Comparison of ENCODE assay signal across 16 cellular contexts in the genomic region with DNA sequence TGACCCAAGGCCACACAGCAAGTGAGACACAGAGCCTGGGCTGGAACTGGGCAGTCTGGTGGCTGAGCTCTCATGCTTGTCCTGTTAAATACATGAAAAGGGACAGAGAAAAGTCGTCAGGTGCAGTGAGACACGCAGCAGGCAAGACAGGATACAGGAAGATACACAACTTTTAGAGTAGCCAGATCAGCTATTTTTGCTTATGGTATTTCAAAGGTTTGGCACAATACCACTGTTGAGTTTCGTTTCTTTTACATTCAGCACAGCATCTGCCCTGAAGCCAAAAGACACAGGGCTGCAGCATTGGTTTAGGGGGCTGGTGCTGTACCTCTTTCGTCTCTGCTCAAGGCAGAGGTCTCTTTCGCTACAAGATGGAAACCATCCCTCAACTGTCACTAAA.
"Had no signal": no experiment of that assay in that cellular context is flagged by ENCODE, and none has a peak within 500 bp of the region (broad histone marks: within the 10 kb centered on the region; RNA-seq: fewer than 3 reads in every experiment).

No MANE protein-coding gene starts in this region.

- DNase-seq: activated CD4-positive, alpha-beta T cell treated with anti-CD3 and anti-CD28 coated beads, Interleukin-2, amount 50 U/mL, for 48 hours; activated CD8-positive, alpha-beta memory T cell treated with anti-CD3 and anti-CD28 coated beads, Interleukin-2, amount 10 ng/mL, durations not matched to agents 7 days and 5 days; activated gamma-delta T cell treated with Interleukin-2 at 50 U/mL for 16 hours; activated naive CD8-positive, alpha-beta T cell treated with anti-CD3 and anti-CD28 coated beads, Interleukin-2, amount 10 ng/mL, durations not matched to agents 7 days and 5 days; activated T-cell treated with anti-CD3 and anti-CD28 coated beads, Interleukin-2, amount 50 U/mL, for 4 hours; aorta; lower lobe of right lung; midbrain; naive B cell; stimulated activated naive CD4-positive, alpha-beta T cell treated with Interleukin-2 at 50 U/mL for 16 hours; SW 1271 had no signal

- H3K4me3 ChIP-seq: breast epithelium, lower lobe of right lung had no signal

- H3K9me3 ChIP-seq: breast epithelium, lower lobe of right lung had no signal

- H3K27ac ChIP-seq: lower lobe of right lung had no signal

- H3K4me3 Mint-ChIP-seq: activated CD8-positive, alpha-beta memory T cell treated with anti-CD3 and anti-CD28 coated beads, Interleukin-2, amount 10 ng/mL, durations not matched to agents 7 days and 5 days; activated naive CD8-positive, alpha-beta T cell treated with anti-CD3 and anti-CD28 coated beads, Interleukin-2, amount 10 ng/mL, durations not matched to agents 7 days and 5 days; activated T-cell treated with anti-CD3 and anti-CD28 coated beads, Interleukin-2, amount 50 U/mL, for 4 hours; naive B cell; T-helper 2 cell treated with Interferon-gamma antibody and Interleukin-4, amounts not matched to agents 5 μg/mL and 100 μg/mL, for 36 hours had no signal

- H3K27ac Mint-ChIP-seq: activated CD8-positive, alpha-beta memory T cell treated with anti-CD3 and anti-CD28 coated beads, Interleukin-2, amount 10 ng/mL, durations not matched to agents 7 days and 5 days; activated naive CD8-positive, alpha-beta T cell treated with anti-CD3 and anti-CD28 coated beads, Interleukin-2, amount 10 ng/mL, durations not matched to agents 7 days and 5 days; naive B cell; progenitor cell of endocrine pancreas; T-helper 2 cell treated with Interferon-gamma antibody and Interleukin-4, amounts not matched to agents 5 μg/mL and 100 μg/mL, for 36 hours had no signal

- H3K9me3 Mint-ChIP-seq: activated naive CD8-positive, alpha-beta T cell treated with anti-CD3 and anti-CD28 coated beads, Interleukin-2, amount 10 ng/mL, durations not matched to agents 7 days and 5 days; activated T-cell treated with anti-CD3 and anti-CD28 coated beads, Interleukin-2, amount 50 U/mL, for 4 hours; T-helper 2 cell treated with Interferon-gamma antibody and Interleukin-4, amounts not matched to agents 5 μg/mL and 100 μg/mL, for 36 hours had no signal

- H3K36me3 Mint-ChIP-seq: activated CD8-positive, alpha-beta memory T cell treated with anti-CD3 and anti-CD28 coated beads, Interleukin-2, amount 10 ng/mL, durations not matched to agents 7 days and 5 days; activated naive CD8-positive, alpha-beta T cell treated with anti-CD3 and anti-CD28 coated beads, Interleukin-2, amount 10 ng/mL, durations not matched to agents 7 days and 5 days; naive B cell had no signal

- H3K36me3 ChIP-seq: breast epithelium, lower lobe of right lung had no signal

- H3K27me3 Mint-ChIP-seq: activated CD8-positive, alpha-beta memory T cell treated with anti-CD3 and anti-CD28 coated beads, Interleukin-2, amount 10 ng/mL, durations not matched to agents 7 days and 5 days; activated naive CD8-positive, alpha-beta T cell treated with anti-CD3 and anti-CD28 coated beads, Interleukin-2, amount 10 ng/mL, durations not matched to agents 7 days and 5 days; progenitor cell of endocrine pancreas had no signal

- H3K27me3 ChIP-seq: breast epithelium had no signal

- H3K4me1 Mint-ChIP-seq: activated CD8-positive, alpha-beta memory T cell treated with anti-CD3 and anti-CD28 coated beads, Interleukin-2, amount 10 ng/mL, durations not matched to agents 7 days and 5 days; activated naive CD8-positive, alpha-beta T cell treated with anti-CD3 and anti-CD28 coated beads, Interleukin-2, amount 10 ng/mL, durations not matched to agents 7 days and 5 days; naive B cell had no signal

- ATAC-seq: activated CD4-positive, CD25-positive, alpha-beta regulatory T cell treated with anti-CD3 and anti-CD28 coated beads, Interleukin-2, amount 50 U/mL, for 24 hours; activated CD8-positive, alpha-beta memory T cell treated with anti-CD3 and anti-CD28 coated beads, Interleukin-2, amount 10 ng/mL, durations not matched to agents 7 days and 5 days; activated T-cell treated with anti-CD3 and anti-CD28 coated beads, Interleukin-2, amount 50 U/mL, for 4 hours; lower lobe of right lung; sciatic nerve had no signal
